18 cellular contexts compared by ENCODE assay signal in the genomic region with DNA sequence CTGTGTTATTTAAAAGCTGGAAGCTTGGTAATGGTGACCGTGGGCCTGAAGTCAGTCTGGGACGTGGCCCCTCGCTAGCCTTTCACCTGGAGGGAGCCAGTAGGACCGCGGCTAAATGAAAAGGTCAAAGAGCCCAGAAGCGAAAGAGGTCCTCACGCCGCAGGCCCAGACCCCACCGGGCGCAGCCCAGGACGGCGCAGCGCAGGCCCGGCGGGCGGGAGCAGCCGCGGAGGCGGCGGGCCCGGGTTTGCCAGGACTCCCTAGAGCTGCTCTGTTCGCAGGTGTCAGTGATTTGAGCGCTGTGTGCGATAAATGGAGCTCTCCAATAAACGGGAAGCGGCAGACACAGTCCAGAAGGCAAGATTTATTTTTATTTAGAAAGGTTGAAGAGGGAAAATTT.
"Had no signal": no experiment of that assay in that cellular context is flagged by ENCODE, and none has a peak within 500 bp of the region (broad histone marks: within the 10 kb centered on the region; RNA-seq: fewer than 3 reads in every experiment).

No MANE protein-coding gene starts in this region.

- DNase-seq: cerebellar nuclear complex; foreskin keratinocyte; hippocampal formation; kidney glomerular epithelial cell; mammary epithelial cell; mucosa of descending colon; natural killer cell; nucleus accumbens; pancreas; right lobe of liver; stimulated activated CD4-positive, alpha-beta T cell treated with anti-CD3 and anti-CD28 coated beads, Interleukin-2, amount 100 ng/mL, for 24 hours; stimulated activated naive CD4-positive, alpha-beta T cell; thyroid gland had no signal

- H3K27ac ChIP-seq: foreskin keratinocyte, pancreas, right lobe of liver, suprapubic skin, thyroid gland had no signal

- FAIRE-seq: colon, pancreas, urothelium cell line had no signal

- H3K4me1 ChIP-seq: foreskin keratinocyte, pancreas, right lobe of liver, thyroid gland had no signal

- H3K27me3 ChIP-seq: foreskin keratinocyte, heart left ventricle, pancreas, right lobe of liver, suprapubic skin, thyroid gland had no signal

- H3K36me3 ChIP-seq: heart left ventricle, pancreas, right lobe of liver, suprapubic skin, thyroid gland had no signal

- ATAC-seq: foreskin keratinocyte, mucosa of descending colon, natural killer cell, pancreas had no signal

- H3K9me3 ChIP-seq: mucosa of descending colon, pancreas, right lobe of liver, suprapubic skin, thyroid gland had no signal

- H3K4me3 ChIP-seq: mucosa of descending colon, pancreas, right lobe of liver, skin epidermis, suprapubic skin, thyroid gland had no signal
